12 cellular contexts compared by ENCODE assay signal in genomic region chr6:14784596-14785360, GRCh38.
DNase-seq lines count a peak whose midpoint lies in the region; ATAC-seq and TF ChIP-seq lines count a peak whose summit lies in the region.
"Had no signal": no experiment of that assay in that cellular context is flagged by ENCODE, and none has a peak within 500 bp of the region (broad histone marks: within the 10 kb centered on the region; RNA-seq: fewer than 3 reads in every experiment).

No MANE protein-coding gene starts in this region.

- DNase-seq in H4 (ENCODE audit: low spot score) = peak; percentile 54
- DNase-seq in NCI-H2029 (lab: John Stamatoyannopoulos, UW) = peak; percentile 89
- DNase-seq in activated T-helper 2 cell treated with anti-CD3 and anti-CD28 coated beads, Interferon-gamma antibody, Interleukin-2, Interleukin-4, amounts not matched to agents 10 μg/mL and 5 μg/mL and 100 μg/mL, durations not matched to agents 14 hours and 24 hours and 36 hours (ENCODE audit: low spot score) = peak; percentile 13
- DNase-seq in left kidney (ENCODE audit: low read depth, low spot score) = peak; percentile 30
- no peak for DNase-seq in adrenal gland
- no peak for DNase-seq in ACHN
- no peak for DNase-seq in 8988T
- DNase-seq: NCI-H526, T1000 had no signal

- H3K36me3 Mint-ChIP-seq in activated T-helper 2 cell treated with anti-CD3 and anti-CD28 coated beads, Interferon-gamma antibody, Interleukin-2, Interleukin-4, amounts not matched to agents 10 μg/mL and 5 μg/mL and 100 μg/mL, durations not matched to agents 14 hours and 24 hours and 36 hours (ENCODE audit: low read depth) = no peaks in the 10 kb centered on the region

- H3K27ac ChIP-seq in adrenal gland = no peak overlapping the region
- H3K27ac ChIP-seq: ascending aorta, neutrophil had no signal

- no peaks in the 10 kb centered on the region for H3K27me3 Mint-ChIP-seq in activated T-helper 2 cell treated with anti-CD3 and anti-CD28 coated beads, Interferon-gamma antibody, Interleukin-2, Interleukin-4, amounts not matched to agents 10 μg/mL and 5 μg/mL and 100 μg/mL, durations not matched to agents 14 hours and 24 hours and 36 hours (ENCODE audit: low read depth)

- no peak for ATAC-seq in GM19035 (IDR thresholded peaks at IDR 0.05; ENCODE audit: unreplicated experiment)

- peaks cover 46% of the 10 kb centered on the region for H3K4me1 Mint-ChIP-seq in activated T-helper 2 cell treated with anti-CD3 and anti-CD28 coated beads, Interferon-gamma antibody, Interleukin-2, Interleukin-4, amounts not matched to agents 10 μg/mL and 5 μg/mL and 100 μg/mL, durations not matched to agents 14 hours and 24 hours and 36 hours (ENCODE audit: low read depth)

- no peaks in the 10 kb centered on the region for H3K4me1 ChIP-seq in adrenal gland (replicated peaks in 1 of 2)
- H3K4me1 ChIP-seq: ascending aorta had no signal

- no peaks in the 10 kb centered on the region for H3K9me3 ChIP-seq in adrenal gland (replicated peaks in 1 of 3)
- H3K9me3 ChIP-seq: ascending aorta, neutrophil had no signal

- peak overlapping the region; percentile 80 for H3K27ac Mint-ChIP-seq in activated T-helper 2 cell treated with anti-CD3 and anti-CD28 coated beads, Interferon-gamma antibody, Interleukin-2, Interleukin-4, amounts not matched to agents 10 μg/mL and 5 μg/mL and 100 μg/mL, durations not matched to agents 14 hours and 24 hours and 36 hours

- H3K4me3 ChIP-seq in adrenal gland = no peak overlapping the region
- H3K4me3 ChIP-seq: ascending aorta had no signal

- peak overlapping the region; percentile 18 for H3K4me3 Mint-ChIP-seq in activated T-helper 2 cell treated with anti-CD3 and anti-CD28 coated beads, Interferon-gamma antibody, Interleukin-2, Interleukin-4, amounts not matched to agents 10 μg/mL and 5 μg/mL and 100 μg/mL, durations not matched to agents 14 hours and 24 hours and 36 hours (ENCODE audit: low read depth)

- in situ Hi-C loops in ACHN (cut with HindIII; ENCODE audit: low pct_ligation_motif_present, low pct_unique_long_range_greater_than_20kb, low sequenced_read_pairs) = no loop called here

- no peaks in the 10 kb centered on the region for H3K27me3 ChIP-seq in adrenal gland
- H3K27me3 ChIP-seq: ascending aorta, neutrophil had no signal

- TF ChIP-seq CTCF in adrenal gland (IDR thresholded peaks at IDR 0.05) = no peak

- 66 to 73% (median 67%) methylated on average over 14 of the region's 14 CpGs for WGBS in adrenal gland, 4 donors

- TF ChIP-seq POLR2A in adrenal gland (IDR thresholded peaks at IDR 0.05) = no peak

- no peaks in the 10 kb centered on the region for H3K36me3 ChIP-seq in adrenal gland (replicated peaks in 1 of 2)
- H3K36me3 ChIP-seq: ascending aorta, neutrophil had no signal

- intact Hi-C loops in activated T-helper 2 cell treated with anti-CD3 and anti-CD28 coated beads, Interferon-gamma antibody, Interleukin-2, Interleukin-4, amounts not matched to agents 10 μg/mL and 5 μg/mL and 100 μg/mL, durations not matched to agents 14 hours and 24 hours and 36 hours (cut with micrococcal nuclease) = loop anchor here (5.0 kb wide), 1 partner anchor 37 kb away; no protein-coding TSS in a partner anchor
- intact Hi-C loops in adrenal gland (cut with DNase I) = no loop called here

- peaks cover 3% of the 10 kb centered on the region for H3K9me3 Mint-ChIP-seq in activated T-helper 2 cell treated with anti-CD3 and anti-CD28 coated beads, Interferon-gamma antibody, Interleukin-2, Interleukin-4, amounts not matched to agents 10 μg/mL and 5 μg/mL and 100 μg/mL, durations not matched to agents 14 hours and 24 hours and 36 hours

Comparison
In these comparisons a context has a peak if more than half of its experiments do, and no peak if none do; other contexts are left out.
1. DNase-seq: peak in H4 (single experiment), NCI-H2029 (single experiment), activated T-helper 2 cell treated with anti-CD3 and anti-CD28 coated beads, Interferon-gamma antibody, Interleukin-2, Interleukin-4, amounts not matched to agents 10 μg/mL and 5 μg/mL and 100 μg/mL, durations not matched to agents 14 hours and 24 hours and 36 hours (single experiment) and left kidney (single experiment); none in adrenal gland (0 of 7), ACHN (single experiment) and 8988T (single experiment).